In genomic region chr7:33590902-33591301, GRCh38 we compare ENCODE assay signal across 1 cellular context.
TF ChIP-seq lines count a peak whose summit lies in the region.

No MANE protein-coding gene starts in this region.

TF ChIP-seq in endothelial cell of umbilical vein, 7 proteins besides CTCF, POLR2A, EP300 and RAD21 (continued from another document):
- TF ChIP-seq MYC (IDR thresholded peaks at IDR 0.05; ENCODE audit: low read depth, low read length) (no peak), JUN (IDR thresholded peaks at IDR 0.05; ENCODE audit: borderline replicate concordance, insufficient read depth, insufficient read length, low read depth) (peak; percentile 48), EZH2 (IDR thresholded peaks at IDR 0.05; ENCODE audit: borderline replicate concordance, low read depth, low read length, severe bottlenecking) (no peak)
